8 cellular contexts compared by ENCODE assay signal in the genomic region with DNA sequence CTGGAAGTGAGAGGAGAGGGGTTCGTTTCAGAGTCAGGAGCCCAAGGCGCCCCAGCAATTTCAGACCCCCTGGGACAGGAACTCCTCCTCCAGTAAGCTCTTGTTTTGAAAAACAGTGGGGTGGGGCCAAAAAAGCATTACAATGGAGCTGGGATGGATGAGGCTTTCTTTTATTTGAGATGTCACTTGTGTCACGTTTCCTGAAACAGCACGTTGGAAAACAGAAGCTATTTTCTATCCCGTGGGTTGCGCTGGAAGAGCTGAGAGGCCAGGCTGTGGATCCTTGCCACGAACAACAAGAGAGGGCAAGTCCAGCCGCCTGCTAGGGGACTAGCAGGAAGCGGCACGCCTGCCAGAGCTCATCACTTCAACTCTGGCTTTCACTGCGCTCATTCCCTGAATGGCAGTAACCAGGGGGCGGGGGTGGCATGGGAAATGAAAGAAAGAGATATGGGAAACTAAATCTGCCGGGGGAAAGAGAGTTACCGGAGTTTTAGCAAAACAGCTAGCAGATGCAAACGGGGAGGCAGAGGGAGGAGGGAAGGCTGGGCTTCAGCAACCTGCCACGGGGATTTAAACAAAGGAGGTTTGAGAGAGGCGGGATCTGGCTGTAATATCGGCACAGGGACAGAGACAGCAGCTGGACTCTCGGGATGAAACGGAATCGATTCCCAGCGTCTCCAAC. TPM values are rescaled to one million over a fixed set of nuclear protein-coding genes. Genes with fewer than 3 reads are reported as not detected.
DNase-seq lines count a peak whose midpoint lies in the region; ATAC-seq and TF ChIP-seq lines count a peak whose summit lies in the region.

No MANE protein-coding gene starts in this region.

- peaks cover 0 to 11% (median 0%) of the 10 kb centered on the region in 7 donors for H3K4me1 Mint-ChIP-seq in naive thymus-derived CD4-positive, alpha-beta T cell

- no peaks in the 10 kb centered on the region for H3K27me3 ChIP-seq in thoracic aorta (replicated peaks; ENCODE audit: insufficient read depth)
- H3K27me3 ChIP-seq in naive thymus-derived CD4-positive, alpha-beta T cell (ENCODE audit: control insufficient read depth in 2 of 2, insufficient read depth in 2 of 2, low read length in 2 of 2) = no peaks in the 10 kb centered on the region

- peaks cover 0 to 65% (median 38%) of the 10 kb centered on the region in 5 donors for H3K36me3 Mint-ChIP-seq in naive thymus-derived CD4-positive, alpha-beta T cell

- TF ChIP-seq CTCF in thoracic aorta (IDR thresholded peaks at IDR 0.05) = no peak

- H3K4me1 ChIP-seq in thoracic aorta (ENCODE audit: control insufficient read depth in 1 of 2, low read depth in 2 of 2) = peaks cover 20 to 74% of the 10 kb centered on the region in 2 donors
- no peaks in the 10 kb centered on the region for H3K4me1 ChIP-seq in naive thymus-derived CD4-positive, alpha-beta T cell (ENCODE audit: control insufficient read depth in 2 of 2, insufficient read depth in 2 of 2, low read length in 2 of 2)

- H3K4me3 Mint-ChIP-seq in naive thymus-derived CD4-positive, alpha-beta T cell = no peak overlapping the region

- H3K27me3 Mint-ChIP-seq in naive thymus-derived CD4-positive, alpha-beta T cell = no peaks in the 10 kb centered on the region

- POLR2A ChIA-PET in naive thymus-derived CD4-positive, alpha-beta T cell (lab: Charles Lee) = no interaction called here

- H3K36me3 ChIP-seq in thoracic aorta = no peaks in the 10 kb centered on the region
- H3K36me3 ChIP-seq in naive thymus-derived CD4-positive, alpha-beta T cell (ENCODE audit: control insufficient read depth in 2 of 3, insufficient read depth in 3 of 3, low read length in 3 of 3) = peaks cover 0 to 9% (median 0%) of the 10 kb centered on the region in 3 experiments

- peak overlapping the region; percentile 68 for H3K4me3 ChIP-seq in thoracic aorta
- no peak overlapping the region for H3K4me3 ChIP-seq in naive thymus-derived CD4-positive, alpha-beta T cell (ENCODE audit: low read length)

- H3K27ac Mint-ChIP-seq in naive thymus-derived CD4-positive, alpha-beta T cell = no peak overlapping the region

- no peaks in the 10 kb centered on the region for H3K9me3 Mint-ChIP-seq in naive thymus-derived CD4-positive, alpha-beta T cell

- CTCF ChIA-PET in naive thymus-derived CD4-positive, alpha-beta T cell (lab: Charles Lee) = no interaction called here

- DNase-seq in DMS79 treated with DMSO at 0.1 percent for 48 hours (lab: John Stamatoyannopoulos, UW) (peak; percentile 36), NCI-H524 (lab: John Stamatoyannopoulos, UW) (peak; percentile 86 to 94), dermis microvascular lymphatic vessel endothelial cell (ENCODE audit: low read depth in 2 of 2) (peak; percentile 96 to 99), left lobe of liver (ENCODE audit: low spot score) (peak; percentile 66), thoracic aorta (ENCODE audit: low spot score) (peak; percentile 28)
- no peak for DNase-seq in activated CD4-positive, alpha-beta T cell treated with anti-CD3 and anti-CD28 coated beads for 1 hour
- no peak for DNase-seq in naive thymus-derived CD4-positive, alpha-beta T cell

- peak overlapping the region; percentile 62 to 72 for H3K27ac ChIP-seq in thoracic aorta
- H3K27ac ChIP-seq in naive thymus-derived CD4-positive, alpha-beta T cell (ENCODE audit: low read depth, low read length) = no peak overlapping the region

- intact Hi-C loops in naive thymus-derived CD4-positive, alpha-beta T cell (cut with micrococcal nuclease) = no loop called here

- peak; percentile 91 for ATAC-seq in left lobe of liver
- ATAC-seq in thoracic aorta (ENCODE audit: insufficient number of reproducible peaks, low FRiP score, low read depth) = peak; percentile 17
- no peak for ATAC-seq in HG02970 (IDR thresholded peaks at IDR 0.05; ENCODE audit: low FRiP score, unreplicated experiment)
- ATAC-seq in naive thymus-derived CD4-positive, alpha-beta T cell = no peak

- no peaks in the 10 kb centered on the region for H3K9me3 ChIP-seq in thoracic aorta
- no peaks in the 10 kb centered on the region for H3K9me3 ChIP-seq in naive thymus-derived CD4-positive, alpha-beta T cell (ENCODE audit: control insufficient read depth in 2 of 3, low read length in 3 of 3)

RNA-seq across cellular contexts. Expression of a gene that starts 34.6 kb away (rescaled TPM):
- total RNA-seq in dermis microvascular lymphatic vessel endothelial cell = 46.5 and 57.8 TPM in 2 replicates
- 9.4 TPM for total RNA-seq in left lobe of liver
- 10 to 100 TPM; 29.1 to 44.9 TPM for total RNA-seq in thoracic aorta
- 1 to 10 TPM; 3.2 to 8.5 (median 3.8) TPM for total RNA-seq in naive thymus-derived CD4-positive, alpha-beta T cell
- under 1 TPM; 0.45 to 0.91 TPM for polyA plus RNA-seq in naive thymus-derived CD4-positive, alpha-beta T cell

Comparison
In these comparisons a context has a peak if more than half of its experiments do, and no peak if none do; other contexts are left out.
1. DNase-seq: peak in DMS79 treated with DMSO at 0.1 percent for 48 hours (single experiment), NCI-H524 (2 of 2), dermis microvascular lymphatic vessel endothelial cell (2 of 2), left lobe of liver (single experiment) and thoracic aorta (single experiment); none in activated CD4-positive, alpha-beta T cell treated with anti-CD3 and anti-CD28 coated beads for 1 hour (single experiment) and naive thymus-derived CD4-positive, alpha-beta T cell (0 of 9).
2. ATAC-seq: peak in left lobe of liver (single experiment) and thoracic aorta (single experiment); none in HG02970 (single experiment) and naive thymus-derived CD4-positive, alpha-beta T cell (single experiment).